In the genomic region with DNA sequence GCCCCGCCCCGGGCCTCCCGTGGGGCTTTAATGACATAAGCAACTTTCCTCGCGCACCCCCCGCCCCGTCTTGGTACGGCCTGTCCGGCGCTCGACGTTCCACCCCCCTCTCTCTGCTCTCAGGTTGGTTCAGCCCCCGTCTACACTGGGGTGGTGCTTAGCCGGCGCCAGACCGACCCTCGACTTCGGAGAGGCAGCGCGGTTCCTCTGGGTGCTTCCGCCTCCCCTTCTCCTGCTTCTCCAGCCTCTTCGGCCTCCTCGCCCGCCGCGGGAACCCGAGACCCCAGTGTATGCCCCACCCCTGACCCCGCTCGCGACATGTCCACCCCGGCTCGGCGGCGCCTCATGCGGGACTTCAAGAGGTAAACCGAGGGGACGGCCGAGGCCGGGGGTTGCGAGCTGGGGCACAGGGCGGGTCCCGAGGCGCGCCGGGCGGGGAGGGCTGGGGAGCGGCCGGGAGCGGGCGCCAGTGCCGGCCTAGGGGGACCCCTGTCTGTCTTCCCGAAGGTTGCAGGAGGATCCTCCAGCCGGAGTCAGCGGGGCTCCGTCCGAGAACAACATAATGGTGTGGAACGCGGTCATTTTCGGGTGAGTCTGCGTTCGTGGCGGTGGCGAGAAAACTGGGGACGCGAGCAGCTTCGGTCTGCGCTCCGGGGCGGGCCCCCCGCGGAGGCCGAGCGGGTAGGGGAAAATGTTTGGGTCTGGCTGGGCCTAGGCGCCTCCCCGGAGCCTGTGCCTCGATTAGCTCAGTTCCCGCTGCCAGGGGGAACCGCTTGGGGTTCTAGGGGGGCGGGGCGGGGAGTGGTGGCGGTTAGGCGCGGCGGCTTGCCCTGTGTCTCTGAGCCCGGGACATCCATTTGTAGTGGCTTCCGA, we compare ENCODE assay signal across 8 cellular contexts. TPM values are rescaled to one million over a fixed set of nuclear protein-coding genes. Genes with fewer than 3 reads are reported as not detected.
DNase-seq lines count a peak whose midpoint lies in the region; ATAC-seq and TF ChIP-seq lines count a peak whose summit lies in the region.

TSS of gene UBE2A (plus strand) at position 170 of the 873 bp plus-strand sequence. CDS start at position 319, 149 bp downstream.

- peak within 1 kb of the TSS; percentile 78 for H3K27ac Mint-ChIP-seq in T-helper 1 cell treated with Interleukin-12 subunit alpha and Interleukin-12 subunit beta and Interleukin-4 antibody, amounts not matched to agents 30 μg/mL and 1 μg/mL, for 36 hours

- TF ChIP-seq CTCF in left ventricle myocardium inferior (IDR thresholded peaks at IDR 0.05; ENCODE audit: borderline replicate concordance) (peak; percentile 58), prostate gland (IDR thresholded peaks at IDR 0.05) (peak in 2 of 4 experiments; percentile 29 to 42)

- H3K4me1 Mint-ChIP-seq in T-helper 1 cell treated with Interleukin-12 subunit alpha and Interleukin-12 subunit beta and Interleukin-4 antibody, amounts not matched to agents 30 μg/mL and 1 μg/mL, for 36 hours (ENCODE audit: low read depth) = no peaks in the 10 kb centered on the region

- H3K4me3 Mint-ChIP-seq in T-helper 1 cell treated with Interleukin-12 subunit alpha and Interleukin-12 subunit beta and Interleukin-4 antibody, amounts not matched to agents 30 μg/mL and 1 μg/mL, for 36 hours = peak within 1 kb of the TSS; percentile 91

- DNase-seq in NCI-H1694 treated with DMSO at 0.1 percent for 48 hours (lab: John Stamatoyannopoulos, UW) (peak; percentile 72), amniotic stem cell (lab: John Stamatoyannopoulos, UW) (peak; percentile 61), left ventricle myocardium inferior (peak; percentile 92), prostate gland (ENCODE audit: low spot score) (peak; percentile 82), ureter (ENCODE audit: low spot score) (peak; percentile 91)

- H3K27me3 ChIP-seq in left ventricle myocardium inferior (ENCODE audit: low read depth) (no peaks in the 10 kb centered on the region), prostate gland (replicated peaks; ENCODE audit: insufficient read depth) (no peaks in the 10 kb centered on the region)

- H3K36me3 ChIP-seq in left ventricle myocardium inferior = peaks cover 7% of the 10 kb centered on the region
- no peaks in the 10 kb centered on the region for H3K36me3 ChIP-seq in prostate gland

- TF ChIP-seq POLR2A in prostate gland (IDR thresholded peaks at IDR 0.05) = peak; percentile 61

- WGBS in prostate gland = 3% methylated on average over 10 of the region's 86 CpGs

- H3K9me3 ChIP-seq in left ventricle myocardium inferior (replicated peaks) (no peaks in the 10 kb centered on the region), prostate gland (no peaks in the 10 kb centered on the region)

- peak within 1 kb of the TSS; percentile 79 for H3K4me3 ChIP-seq in left ventricle myocardium inferior
- H3K4me3 ChIP-seq in prostate gland = peak within 1 kb of the TSS; percentile 58 to 59

- H3K27ac ChIP-seq in left ventricle myocardium inferior (replicated peaks) = peak within 1 kb of the TSS; percentile 94
- H3K27ac ChIP-seq in prostate gland = peak within 1 kb of the TSS; percentile 90 to 93

- H3K9me3 Mint-ChIP-seq in T-helper 1 cell treated with Interleukin-12 subunit alpha and Interleukin-12 subunit beta and Interleukin-4 antibody, amounts not matched to agents 30 μg/mL and 1 μg/mL, for 36 hours = no peaks in the 10 kb centered on the region

- peaks cover 2% of the 10 kb centered on the region for H3K36me3 Mint-ChIP-seq in T-helper 1 cell treated with Interleukin-12 subunit alpha and Interleukin-12 subunit beta and Interleukin-4 antibody, amounts not matched to agents 30 μg/mL and 1 μg/mL, for 36 hours (ENCODE audit: low read depth)

- intact Hi-C loops in left ventricle myocardium inferior (cut with micrococcal nuclease) = no loop called here
- intact Hi-C loops in prostate gland (cut with DNase I) = loop anchor here (1.0 to 10.0 kb wide), 3 partner anchors 9 to 110 kb away; partner anchors contain the start of genes SLC25A5 and STEEP1

- peak; percentile 42 for ATAC-seq in GM18499 (IDR thresholded peaks at IDR 0.05; ENCODE audit: insufficient read depth, unreplicated experiment)
- peak; percentile 84 for ATAC-seq in HG02938 (IDR thresholded peaks at IDR 0.05; ENCODE audit: unreplicated experiment)

- H3K4me1 ChIP-seq in left ventricle myocardium inferior (peaks cover 27% of the 10 kb centered on the region), prostate gland (replicated peaks) (no peaks in the 10 kb centered on the region)

- no peaks in the 10 kb centered on the region for H3K27me3 Mint-ChIP-seq in T-helper 1 cell treated with Interleukin-12 subunit alpha and Interleukin-12 subunit beta and Interleukin-4 antibody, amounts not matched to agents 30 μg/mL and 1 μg/mL, for 36 hours (ENCODE audit: low read depth)

RNA-seq across cellular contexts. Expression of gene UBE2A, which starts in this region (rescaled TPM):
- total RNA-seq in left ventricle myocardium inferior (61.2 TPM), prostate gland (10 to 100 TPM; 19.8 to 32.9 TPM), ureter (39.9 TPM)

Comparison
In these comparisons a context has a peak if more than half of its experiments do, and no peak if none do; other contexts are left out.
1. Peak in every context shown above with its lines: DNase-seq, ATAC-seq, H3K4me3 ChIP-seq and H3K27ac ChIP-seq.